ENCODE assay signal across 8 cellular contexts in the genomic region with DNA sequence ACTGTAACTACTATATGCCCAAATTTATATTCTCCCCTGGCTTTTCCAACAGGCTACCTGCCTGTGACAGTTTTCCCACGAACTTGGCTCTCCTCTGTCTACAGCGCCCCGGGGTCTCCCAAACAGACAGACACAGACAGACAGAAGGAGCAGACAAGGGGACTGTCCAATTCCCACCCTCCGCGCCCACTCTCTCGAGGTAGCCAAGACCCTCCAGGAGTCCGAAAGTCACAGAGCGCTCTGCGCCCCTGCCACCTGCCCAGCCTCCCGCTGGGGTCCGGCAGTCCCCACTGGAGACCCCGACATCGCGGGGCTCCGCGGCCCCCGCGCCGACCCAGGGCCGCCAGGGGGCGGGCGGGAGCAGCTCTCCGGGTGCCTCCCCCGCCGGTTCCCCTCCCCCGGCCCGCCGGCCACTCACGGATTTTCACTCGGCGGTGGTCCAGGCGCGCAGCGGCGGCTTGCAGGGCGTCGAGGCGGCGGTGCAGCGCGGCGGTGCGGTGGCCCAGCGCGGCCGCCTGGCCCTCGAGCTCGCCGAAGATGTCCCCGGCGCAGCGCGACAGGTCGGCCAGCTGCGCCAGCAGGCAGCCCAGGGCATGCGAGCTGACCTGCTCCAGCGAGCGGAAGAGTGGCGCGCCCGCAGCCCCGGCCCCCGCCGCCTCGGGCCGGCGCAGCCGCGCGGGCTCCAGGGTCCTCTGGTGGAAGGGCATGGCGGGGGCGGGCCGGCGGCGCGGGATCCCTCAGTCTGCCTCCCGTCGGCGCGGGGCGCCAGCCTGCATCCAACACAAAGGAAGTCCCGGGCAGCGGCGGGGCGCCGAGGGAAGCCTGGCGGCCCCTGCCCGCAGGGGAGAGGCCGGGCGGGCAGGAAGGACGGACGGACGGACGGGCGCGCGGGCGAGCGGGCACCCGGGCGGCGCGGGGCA.
DNase-seq lines count a peak whose midpoint lies in the region; ATAC-seq, FAIRE-seq and TF ChIP-seq lines count a peak whose summit lies in the region.

No MANE protein-coding gene starts in this region.

- TF ChIP-seq RAD21 in K562 (CRISPR knock-in tag; conservative IDR thresholded peaks at IDR 0.05 in 1 of 2, IDR thresholded peaks at IDR 0.05 in 1 of 2), result peak; percentile 39 to 53; a peak in 3 of 4 replicates

- peak overlapping the region; percentile 77 for H3K4me3 Mint-ChIP-seq in T-helper 2 cell treated with Interferon-gamma antibody and Interleukin-4, amounts not matched to agents 5 μg/mL and 100 μg/mL, for 36 hours

- no peaks in the 10 kb centered on the region for H3K9me3 Mint-ChIP-seq in T-helper 2 cell treated with Interferon-gamma antibody and Interleukin-4, amounts not matched to agents 5 μg/mL and 100 μg/mL, for 36 hours

- no peak for TF ChIP-seq EP300 in K562 (IDR thresholded peaks at IDR 0.05; ENCODE audit: low read length)
- TF ChIP-seq EP300 in sigmoid colon (IDR thresholded peaks at IDR 0.05), result no peak

- H2AFZ ChIP-seq in K562 (ENCODE audit: low read depth, low read length), result peak overlapping the region; percentile 79; the same call in 1 of the 2 replicates

- H3K4me3 ChIP-seq in Jurkat, Clone E6-1 (ENCODE audit: low read length), result peak overlapping the region; percentile 51
- H3K4me3 ChIP-seq in K562 (peak overlapping the region; percentile 45), iPS DF 6.9 (ENCODE audit: low read length) (peak overlapping the region; percentile 74), sigmoid colon (peak overlapping the region; percentile 48 to 88 (median 68))

- peak overlapping the region; percentile 47; the same call in 1 of the 2 replicates for H3K4me2 ChIP-seq in K562 (ENCODE audit: insufficient read depth, low read length)

- ATAC-seq in GM21723 (IDR thresholded peaks at IDR 0.05; ENCODE audit: unreplicated experiment), result peak; percentile 78
- peak; percentile 84 for ATAC-seq in K562
- ATAC-seq in GM18870 (IDR thresholded peaks at IDR 0.05; ENCODE audit: unreplicated experiment), result no peak

- BruUV-seq in K562 (replicated peaks; lab: Mats Ljungman, UMichigan), result no TSS peak

- in situ Hi-C loops in K562 (cut with MboI), result no loop called here

- intact Hi-C loops in K562 (cut with micrococcal nuclease) (loop anchor here (5.0 kb wide), 1 partner anchor 75 kb away; no protein-coding TSS in a partner anchor), sigmoid colon (cut with DNase I) (loop anchor here (2.0 kb wide), 1 partner anchor 80 kb away; the partner anchor contains the start of gene CCDC28A)

- H3K4me1 ChIP-seq in K562 (replicated peaks in 1 of 2; ENCODE audit: control insufficient read depth in 2 of 2, insufficient read depth in 2 of 2, low read length in 2 of 2) (peaks cover 0 to 17% of the 10 kb centered on the region in 2 experiments; a peak in 2 of 5 replicates), iPS DF 6.9 (ENCODE audit: control insufficient read depth, insufficient read depth, low read length) (no peaks in the 10 kb centered on the region), sigmoid colon (peaks cover 0 to 14% (median 7%) of the 10 kb centered on the region in 4 donors)

- peaks cover 50% of the 10 kb centered on the region for H3K27me3 Mint-ChIP-seq in T-helper 2 cell treated with Interferon-gamma antibody and Interleukin-4, amounts not matched to agents 5 μg/mL and 100 μg/mL, for 36 hours (ENCODE audit: low read depth)

- POLR2A ChIA-PET in K562 (lab: Yijun Ruan, JAX), result interaction anchor here (0.6 to 1.3 kb wide), 2 partner anchors 10 to 24 kb away, joined by 3 to 7 read pairs; no protein-coding TSS in a partner anchor

- H3K9me1 ChIP-seq in K562 (ENCODE audit: control insufficient read depth, insufficient read depth, low read length), result no peaks in the 10 kb centered on the region

- H3K27ac ChIP-seq in K562 (ENCODE audit: extremely low read depth, low read depth, low read length), result no peak overlapping the region
- H3K27ac ChIP-seq in iPS DF 6.9 (ENCODE audit: low read length), result no peak overlapping the region
- H3K27ac ChIP-seq in sigmoid colon, result peak overlapping the region; percentile 69 to 74 (median 70)

- H3K27me3 ChIP-seq in K562 (ENCODE audit: control insufficient read depth in 2 of 2, insufficient read depth in 2 of 2, low read length in 2 of 2) (peaks cover 31 to 57% of the 10 kb centered on the region in 2 experiments), iPS DF 6.9 (ENCODE audit: control insufficient read depth, insufficient read depth, low read length) (no peaks in the 10 kb centered on the region), sigmoid colon (no peaks in the 10 kb centered on the region)

- peak overlapping the region in 1 of 2 experiments; percentile 74; a peak in 1 of 4 replicates for H3K9ac ChIP-seq in K562 (ENCODE audit: insufficient read depth in 1 of 2, low read depth in 2 of 2, low read length in 2 of 2)

- TF ChIP-seq CTCF in K562 (IDR thresholded peaks at IDR 0.05 in 2 of 3, conservative IDR thresholded peaks at IDR 0.05 in 1 of 3; ENCODE audit: insufficient read depth in 2 of 3, low read depth in 1 of 3, low read length in 3 of 3), result peak; percentile 55 to 75 (median 64); a peak in 5 of 6 replicates
- TF ChIP-seq CTCF in sigmoid colon (IDR thresholded peaks at IDR 0.05), result peak; percentile 31 to 82 (median 50)

- no peaks in the 10 kb centered on the region for H3K36me3 Mint-ChIP-seq in T-helper 2 cell treated with Interferon-gamma antibody and Interleukin-4, amounts not matched to agents 5 μg/mL and 100 μg/mL, for 36 hours (ENCODE audit: low read depth)

- WGBS in K562 (ENCODE audit: insufficient coverage, low coverage, missing lambda C conversion rate), result 11% methylated on average over 50 of the region's 103 CpGs
- no CpG with 5 or more reads among the region's 103 CpGs for WGBS in iPS DF 6.9 (ENCODE audit: insufficient coverage, insufficient read length)
- WGBS in sigmoid colon, 2 donors, result 0 to 1% methylated on average over 103 of the region's 103 CpGs

- H3K9me3 ChIP-seq in K562 (replicated peaks; ENCODE audit: control insufficient read depth, insufficient read depth, low read depth, low read length) (no peaks in the 10 kb centered on the region), iPS DF 6.9 (ENCODE audit: control insufficient read depth, insufficient read depth, low read length) (no peaks in the 10 kb centered on the region), sigmoid colon (no peaks in the 10 kb centered on the region)

- peaks cover 6% of the 10 kb centered on the region for H3K4me1 Mint-ChIP-seq in T-helper 2 cell treated with Interferon-gamma antibody and Interleukin-4, amounts not matched to agents 5 μg/mL and 100 μg/mL, for 36 hours (ENCODE audit: low read depth)

- H3K79me2 ChIP-seq in K562 (ENCODE audit: control insufficient read depth, insufficient read depth, low read length), result no peaks in the 10 kb centered on the region

- H3K27ac Mint-ChIP-seq in T-helper 2 cell treated with Interferon-gamma antibody and Interleukin-4, amounts not matched to agents 5 μg/mL and 100 μg/mL, for 36 hours, result no peak overlapping the region

- CTCF ChIA-PET in K562 (lab: Yijun Ruan, JAX; ENCODE audit: low intra/inter-chr PET ratio), result interaction anchor here (0.6 to 1.4 kb wide), 2 partner anchors 654 to 672 kb away, joined by 3 to 5 read pairs; no protein-coding TSS in a partner anchor

- DNase-seq in GM04504 (ENCODE audit: low read depth) (peak; percentile 30), K562 (ENCODE audit: extremely low read depth in 1 of 4, low spot score in 3 of 4) (peak; percentile 57 to 92 (median 90)), iPS DF 6.9 (ENCODE audit: low read depth, low spot score) (no peak), sigmoid colon (peak; percentile 85)
- no peak for DNase-seq in Jurkat, Clone E6-1 (ENCODE audit: low read depth, low spot score)
- DNase-seq in T-helper 2 cell treated with Interferon-gamma antibody and Interleukin-4, amounts not matched to agents 5 μg/mL and 100 μg/mL, for 36 hours (ENCODE audit: low spot score), result peak; percentile 56

- H3K36me3 ChIP-seq in K562 (ENCODE audit: control insufficient read depth, insufficient read depth, low read length) (no peaks in the 10 kb centered on the region), iPS DF 6.9 (ENCODE audit: control insufficient read depth, insufficient read depth, low read length) (no peaks in the 10 kb centered on the region), sigmoid colon (no peaks in the 10 kb centered on the region)

- H4K20me1 ChIP-seq in K562 (replicated peaks; ENCODE audit: control insufficient read depth, insufficient read depth, low read length), result peaks cover 6% of the 10 kb centered on the region; the same call in 1 of the 2 replicates

- TF ChIP-seq POLR2A in K562 (conservative IDR thresholded peaks at IDR 0.05) (no peak), sigmoid colon (IDR thresholded peaks at IDR 0.05) (no peak)

- no peak for FAIRE-seq in K562 (lab: Jason Lieb, UNC)

TF ChIP-seq in K562, 482 proteins besides CTCF, POLR2A, EP300 and RAD21 (continues in another document):
- TF ChIP-seq SIN3B (IDR thresholded peaks at IDR 0.05; ENCODE audit: low read depth) (peak; percentile 28; the same call in 1 of the 2 replicates), FIP1L1 (IDR thresholded peaks at IDR 0.05; ENCODE audit: low read depth, low read length, poor library complexity, severe bottlenecking) (peak; percentile 60), ZNF668 (CRISPR knock-in tag; IDR thresholded peaks at IDR 0.05) (no peak), NR2C2 (CRISPR knock-in tag; IDR thresholded peaks at IDR 0.05) (no peak), NR2C2 (tag; IDR thresholded peaks at IDR 0.05) (no peak), ZNF75A (CRISPR knock-in tag; IDR thresholded peaks at IDR 0.05) (no peak), SAFB (IDR thresholded peaks at IDR 0.05; ENCODE audit: borderline replicate concordance, low read depth, low read length) (peak; percentile 52; the same call in 1 of the 2 replicates), ZBTB7A (IDR thresholded peaks at IDR 0.05; ENCODE audit: borderline replicate concordance, control insufficient read depth, low read depth, low read length) (peak; percentile 95), MAZ (CRISPR knock-in tag; conservative IDR thresholded peaks at IDR 0.05 in 1 of 2, IDR thresholded peaks at IDR 0.05 in 1 of 2) (peak in 1 of 2 experiments; percentile 67; a peak in 2 of 4 replicates), EGR1 (conservative IDR thresholded peaks at IDR 0.05) (0 out of 2 replicates have a peak, but pooled peaks have one; percentile 10)
- TF ChIP-seq, protein P1, sequence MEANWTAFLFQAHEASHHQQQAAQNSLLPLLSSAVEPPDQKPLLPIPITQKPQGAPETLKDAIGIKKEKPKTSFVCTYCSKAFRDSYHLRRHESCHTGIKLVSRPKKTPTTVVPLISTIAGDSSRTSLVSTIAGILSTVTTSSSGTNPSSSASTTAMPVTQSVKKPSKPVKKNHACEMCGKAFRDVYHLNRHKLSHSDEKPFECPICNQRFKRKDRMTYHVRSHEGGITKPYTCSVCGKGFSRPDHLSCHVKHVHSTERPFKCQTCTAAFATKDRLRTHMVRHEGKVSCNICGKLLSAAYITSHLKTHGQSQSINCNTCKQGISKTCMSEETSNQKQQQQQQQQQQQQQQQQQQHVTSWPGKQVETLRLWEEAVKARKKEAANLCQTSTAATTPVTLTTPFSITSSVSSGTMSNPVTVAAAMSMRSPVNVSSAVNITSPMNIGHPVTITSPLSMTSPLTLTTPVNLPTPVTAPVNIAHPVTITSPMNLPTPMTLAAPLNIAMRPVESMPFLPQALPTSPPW (CRISPR knock-in tag; IDR thresholded peaks at IDR 0.05), result peak; percentile 45

Comparison
In these comparisons a context has a peak if more than half of its experiments do, and no peak if none do; other contexts are left out.
1. DNase-seq: peak in GM04504 (single experiment), T-helper 2 cell treated with Interferon-gamma antibody and Interleukin-4, amounts not matched to agents 5 μg/mL and 100 μg/mL, for 36 hours (single experiment), K562 (4 of 4) and sigmoid colon (single experiment); none in Jurkat, Clone E6-1 (single experiment) and iPS DF 6.9 (single experiment).
2. H3K27ac ChIP-seq: peak in sigmoid colon (4 of 4); none in K562 (single experiment) and iPS DF 6.9 (single experiment).
3. Peak in every context shown above with its lines, with median percentiles within 50 percentile points of each other: H3K4me3 ChIP-seq.